In the genomic region with DNA sequence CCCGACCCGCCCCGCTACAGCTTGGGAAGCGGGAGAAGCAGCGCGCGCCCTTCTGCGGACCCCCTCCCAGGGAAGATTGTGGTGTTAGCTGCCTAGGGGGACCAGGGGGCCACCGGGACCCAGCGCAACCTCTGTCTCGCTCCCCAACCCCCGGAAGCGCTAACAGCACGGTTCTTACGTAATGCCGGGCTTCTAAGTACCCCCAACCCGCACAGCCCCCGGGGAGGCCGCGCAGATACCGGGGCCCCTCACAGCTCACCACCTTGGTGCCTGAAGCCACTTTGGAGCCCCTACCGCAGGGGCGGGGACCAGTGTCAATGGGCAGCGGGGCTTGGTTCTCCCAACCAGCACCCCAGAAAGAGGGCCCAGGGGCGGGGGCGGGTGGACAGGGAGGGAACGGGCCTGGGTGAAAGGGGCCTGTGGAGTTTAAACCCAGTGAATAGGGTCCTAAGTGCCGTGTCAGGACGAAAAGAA, we compare ENCODE assay signal across 1 cellular context.
A peak's percentile ranks its signal among the peaks of the same experiment; 100 is the strongest.
TF ChIP-seq lines count a peak whose summit lies in the region.

No MANE protein-coding gene starts in this region.

TF ChIP-seq in endothelial cell of umbilical vein, 7 proteins besides CTCF, POLR2A, EP300 and RAD21:
- TF ChIP-seq MYC (IDR thresholded peaks at IDR 0.05; ENCODE audit: low read depth, low read length), result no peak
- TF ChIP-seq EZH2 (IDR thresholded peaks at IDR 0.05; ENCODE audit: borderline replicate concordance, low read depth, low read length, severe bottlenecking), result peak; percentile 94
